In the genomic region with DNA sequence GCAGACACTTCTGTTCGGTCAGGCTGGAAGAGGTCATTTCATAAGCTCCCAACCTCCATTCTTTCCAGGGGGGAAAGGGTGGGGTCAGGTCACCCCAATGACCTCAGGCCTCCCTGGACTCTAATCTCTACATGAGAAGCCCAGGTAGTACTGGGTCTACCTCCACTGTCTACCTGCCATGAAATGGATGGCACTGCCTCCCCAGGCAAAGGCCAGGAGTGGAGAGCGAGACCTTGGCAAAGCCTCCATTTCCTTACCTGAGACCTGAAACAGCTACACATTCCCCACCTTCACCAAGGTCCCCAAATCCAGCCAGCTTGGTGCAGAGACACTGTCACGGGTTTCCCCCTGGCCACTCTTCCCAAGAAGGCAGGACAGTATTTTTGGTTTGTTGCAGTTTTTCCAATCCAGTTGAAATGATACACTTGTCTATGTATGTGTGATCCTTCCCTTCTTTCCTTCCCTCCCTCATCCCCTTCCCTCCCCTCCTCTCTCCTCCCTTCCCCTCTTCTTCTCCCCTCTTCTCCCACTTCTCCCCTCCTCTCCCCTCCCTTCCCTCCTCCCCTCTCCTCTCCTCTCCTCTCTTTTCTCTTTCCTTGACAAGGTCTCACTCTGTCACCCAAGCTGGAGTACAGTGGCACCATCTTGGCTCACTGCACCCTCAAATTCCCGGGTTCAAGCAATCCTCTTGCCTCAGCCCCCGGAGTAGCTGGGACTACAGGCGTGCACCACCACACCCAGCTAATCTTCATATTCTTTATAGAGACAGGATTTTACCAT, we compare ENCODE assay signal across 9 cellular contexts. TPM values are rescaled to one million over a fixed set of nuclear protein-coding genes. Genes with fewer than 3 reads are reported as not detected.
DNase-seq lines count a peak whose midpoint lies in the region; ATAC-seq, FAIRE-seq and TF ChIP-seq lines count a peak whose summit lies in the region.
"Had no signal": no experiment of that assay in that cellular context is flagged by ENCODE, and none has a peak within 500 bp of the region (broad histone marks: within the 10 kb centered on the region; RNA-seq: fewer than 3 reads in every experiment).

No MANE protein-coding gene starts in this region.

- no peaks in the 10 kb centered on the region for H3K27me3 Mint-ChIP-seq in CD8-positive, alpha-beta T cell (ENCODE audit: low read depth)
- H3K27me3 Mint-ChIP-seq in central memory CD8-positive, alpha-beta T cell = no peaks in the 10 kb centered on the region

- WGBS in pancreas, 2 donors = 66 to 67% methylated on average over 6 of the region's 6 CpGs

- no peak for TF ChIP-seq CTCF in CD8-positive, alpha-beta T cell (IDR thresholded peaks at IDR 0.05)
- no peak for TF ChIP-seq CTCF in pancreas (IDR thresholded peaks at IDR 0.05)

- FAIRE-seq in pancreas (lab: Jason Lieb, UNC) = no peak

- H3K4me3 ChIP-seq in CD8-positive, alpha-beta T cell (ENCODE audit: low read depth, low read length) = peak overlapping the region; percentile 5
- H3K4me3 ChIP-seq in Jurkat, Clone E6-1 (ENCODE audit: low read length) = peak overlapping the region; percentile 30
- no peak overlapping the region for H3K4me3 ChIP-seq in pancreas

- no peak for DNase-seq in CD8-positive, alpha-beta T cell
- no peak for DNase-seq in Jurkat, Clone E6-1 (ENCODE audit: low read depth, low spot score)
- DNase-seq in central memory CD8-positive, alpha-beta T cell (ENCODE audit: low spot score in 2 of 2) = no peak
- no peak for DNase-seq in pancreas
- no peak for DNase-seq in NCI-H1694 treated with DMSO at 0.1 percent for 48 hours (lab: John Stamatoyannopoulos, UW)
- no peak for DNase-seq in HK-2 (ENCODE audit: unreplicated experiment)
- no peak for DNase-seq in NK-92 (lab: John Stamatoyannopoulos, UW; ENCODE audit: unreplicated experiment)
- DNase-seq: SIG-M5 had no signal

- H3K36me3 Mint-ChIP-seq in CD8-positive, alpha-beta T cell = no peaks in the 10 kb centered on the region
- peaks cover 12% of the 10 kb centered on the region for H3K36me3 Mint-ChIP-seq in central memory CD8-positive, alpha-beta T cell (ENCODE audit: insufficient read depth)

- peak overlapping the region; percentile 93 for H3K27ac Mint-ChIP-seq in CD8-positive, alpha-beta T cell
- peak overlapping the region; percentile 97 for H3K27ac Mint-ChIP-seq in central memory CD8-positive, alpha-beta T cell (ENCODE audit: low read depth)

- intact Hi-C loops in CD8-positive, alpha-beta T cell (cut with DNase I, micrococcal nuclease) = loop anchor here (1.0 to 10.0 kb wide), 3 partner anchors 11 to 1193 kb away; partner anchors contain the start of genes MDM4 (in 1 of the 2) and PPFIA4 (in 1 of the 2)
- intact Hi-C loops in pancreas (cut with DNase I) = no loop called here

- H3K4me1 ChIP-seq in CD8-positive, alpha-beta T cell (ENCODE audit: insufficient read depth, low read length) = peaks cover 81% of the 10 kb centered on the region
- H3K4me1 ChIP-seq in pancreas = peaks cover 38 to 80% (median 70%) of the 10 kb centered on the region in 3 donors

- H3K9me3 Mint-ChIP-seq in CD8-positive, alpha-beta T cell = no peaks in the 10 kb centered on the region
- H3K9me3 Mint-ChIP-seq in central memory CD8-positive, alpha-beta T cell = no peaks in the 10 kb centered on the region

- ATAC-seq in CD8-positive, alpha-beta T cell = no peak
- no peak for ATAC-seq in central memory CD8-positive, alpha-beta T cell (replicated peaks; ENCODE audit: extremely low read depth, poor library complexity, severe bottlenecking)
- ATAC-seq in pancreas (no peak), HG03159 (IDR thresholded peaks at IDR 0.05; ENCODE audit: unreplicated experiment) (no peak)

- no peaks in the 10 kb centered on the region for H3K27me3 ChIP-seq in CD8-positive, alpha-beta T cell (ENCODE audit: insufficient read depth, low read length)
- no peaks in the 10 kb centered on the region for H3K27me3 ChIP-seq in pancreas

- no peaks in the 10 kb centered on the region for H3K36me3 ChIP-seq in CD8-positive, alpha-beta T cell (ENCODE audit: insufficient read depth, low read length)
- no peaks in the 10 kb centered on the region for H3K36me3 ChIP-seq in pancreas

- CTCF ChIA-PET in CD8-positive, alpha-beta T cell (lab: Charles Lee) = interaction anchor here (0.9 to 9.8 kb wide), 8 partner anchors 12 to 167 kb away, joined by 3 to 243 read pairs (median 25); no protein-coding TSS in a partner anchor

- H3K9me3 ChIP-seq in CD8-positive, alpha-beta T cell (ENCODE audit: low read length) = no peaks in the 10 kb centered on the region
- H3K9me3 ChIP-seq in pancreas = no peaks in the 10 kb centered on the region

- peak overlapping the region; percentile 53 for H3K27ac ChIP-seq in CD8-positive, alpha-beta T cell (ENCODE audit: low read depth, low read length)
- H3K27ac ChIP-seq in pancreas = peak overlapping the region; percentile 1 to 98 (median 84)

- H3K4me3 Mint-ChIP-seq in CD8-positive, alpha-beta T cell = peak overlapping the region; percentile 69
- peak overlapping the region; percentile 77 for H3K4me3 Mint-ChIP-seq in central memory CD8-positive, alpha-beta T cell

- POLR2A ChIA-PET in CD8-positive, alpha-beta T cell (lab: Charles Lee) = interaction anchor here (0.5 to 9.1 kb wide), 13 partner anchors 12 to 305 kb away, joined by 3 to 512 read pairs (median 7); partner anchors contain the start of genes ATP2B4 and BTG2

- H3K4me1 Mint-ChIP-seq in CD8-positive, alpha-beta T cell (ENCODE audit: low read depth) = peaks cover 92% of the 10 kb centered on the region
- peaks cover 94% of the 10 kb centered on the region for H3K4me1 Mint-ChIP-seq in central memory CD8-positive, alpha-beta T cell

RNA-seq across cellular contexts. Expression of gene BTG2, which starts 16.1 kb away (rescaled TPM):
- 100 to 1,000 TPM; 751 to 765 TPM for total RNA-seq in CD8-positive, alpha-beta T cell
- polyA plus RNA-seq in Jurkat, Clone E6-1 (2012; ENCODE audit: insufficient read depth, insufficient read length) = 7.1 TPM
- 100 to 1,000 TPM in 5 of 6 donors, 10 to 100 TPM in 1; 83.1 to 452 (median 192) TPM for total RNA-seq in pancreas
- 100 to 1,000 TPM; 143 to 197 TPM for polyA plus RNA-seq in pancreas

RNA-seq across cellular contexts. Expression of gene FMOD, which starts 29.5 kb away (rescaled TPM):
- total RNA-seq in CD8-positive, alpha-beta T cell = not detected
- polyA plus RNA-seq in Jurkat, Clone E6-1 (2012; ENCODE audit: insufficient read depth, insufficient read length) = not detected
- total RNA-seq in pancreas = 10 to 100 TPM in 4 of 6 donors, 1 to 10 TPM in 2; 4.3 to 14.6 (median 11.1) TPM
- polyA plus RNA-seq in pancreas = 1 to 10 TPM; 3.8 to 6.5 TPM

Comparison
In these comparisons a context has a peak if more than half of its experiments do, and no peak if none do; other contexts are left out.
1. H3K4me3 ChIP-seq: peak in CD8-positive, alpha-beta T cell (single experiment) and Jurkat, Clone E6-1 (single experiment); none in pancreas (0 of 4).
2. RNA of gene FMOD, which starts 29.5 kb away (total RNA-seq): 4.3 to 14.6 TPM in pancreas; not detected in CD8-positive, alpha-beta T cell; every median in the first group is over 4 times any median in the second.
3. intact Hi-C loops: an anchor here in CD8-positive, alpha-beta T cell (1.0 to 10.0 kb wide); none called in pancreas.